Comparison of ENCODE assay signal across 1 cellular context in genomic region chr15:40409366-40409765, GRCh38.
TF ChIP-seq lines count a peak whose summit lies in the region.

No MANE protein-coding gene starts in this region.

TF ChIP-seq in GM12878, 131 proteins besides CTCF, POLR2A, EP300 and RAD21:
- TF ChIP-seq CBX5 (IDR thresholded peaks at IDR 0.05; ENCODE audit: low read depth) (no peak), CREM (IDR thresholded peaks at IDR 0.05; ENCODE audit: low read depth) (peak; percentile 69), CREB1 (IDR thresholded peaks at IDR 0.05; ENCODE audit: low read depth) (peak; percentile 88), ETV6 (conservative IDR thresholded peaks at IDR 0.05 in 1 of 2, IDR thresholded peaks at IDR 0.05 in 1 of 2; ENCODE audit: borderline replicate concordance in 1 of 2, low read depth in 1 of 2) (0 out of 4 replicates have a peak, but pooled peaks of 1 of the 2 experiments have one; percentile 67), PRDM15 (CRISPR knock-in tag; IDR thresholded peaks at IDR 0.05) (no peak), NKRF (conservative IDR thresholded peaks at IDR 0.05) (no peak), ATF2 (IDR thresholded peaks at IDR 0.05; ENCODE audit: low read length) (peak; percentile 65; the same call in 1 of the 2 replicates), BHLHE40 (IDR thresholded peaks at IDR 0.05; ENCODE audit: borderline replicate concordance in 1 of 2, low read depth in 2 of 2, low read length in 1 of 2) (peak; percentile 48 to 62; a peak in 2 of 4 replicates), TCF3 (IDR thresholded peaks at IDR 0.05; ENCODE audit: borderline replicate concordance, insufficient read depth, low read depth, low read length) (no peak), ATF7 (IDR thresholded peaks at IDR 0.05; ENCODE audit: low read depth) (peak; percentile 97), ZNF384 (IDR thresholded peaks at IDR 0.05; ENCODE audit: borderline replicate concordance, low read depth, low read length) (peak; percentile 78), GABPA (IDR thresholded peaks at IDR 0.05; ENCODE audit: low read depth) (peak; percentile 36; the same call in 1 of the 2 replicates), JUNB (IDR thresholded peaks at IDR 0.05) (peak; percentile 61), HSF1 (IDR thresholded peaks at IDR 0.05; ENCODE audit: low read depth, low read length) (no peak), RAD51 (IDR thresholded peaks at IDR 0.05) (0 out of 2 replicates have a peak, but pooled peaks have one; percentile 20), RUNX3 (IDR thresholded peaks at IDR 0.05; ENCODE audit: low read length) (peak; percentile 58), FOXM1 (IDR thresholded peaks at IDR 0.05; ENCODE audit: low read depth, low read length) (no peak)
